In genomic region chr2:172674034-172674967, GRCh38 we compare ENCODE assay signal across 8 cellular contexts.
DNase-seq lines count a peak whose midpoint lies in the region; ATAC-seq lines count a peak whose summit lies in the region.

No MANE protein-coding gene starts in this region.

- ATAC-seq in GM21723 (IDR thresholded peaks at IDR 0.05; ENCODE audit: unreplicated experiment) (peak; percentile 81), Right ventricle myocardium superior (ENCODE audit: poor library complexity) (peak; percentile 77), GM19397 (IDR thresholded peaks at IDR 0.05; ENCODE audit: unreplicated experiment) (no peak)

- DNase-seq in activated CD8-positive, alpha-beta memory T cell treated with anti-CD3 and anti-CD28 coated beads, Interleukin-2, amount 50 U/mL, for 48 hours = peak; percentile 73
- DNase-seq in Right ventricle myocardium superior (peak; percentile 63), Kasumi-1 (lab: John Stamatoyannopoulos, UW) (no peak), hippocampal formation (lab: John Stamatoyannopoulos, UW) (no peak)
- peak; percentile 62 for DNase-seq in stimulated activated CD4-positive, alpha-beta T cell treated with anti-CD3 and anti-CD28 coated beads, Interleukin-15, amount 100 ng/mL, for 24 hours
- no peak for DNase-seq in NK-92 treated with Interleukin-12 subunit alpha and Interleukin-12 subunit beta, amount 100 ng/mL, for 24 hours (lab: John Stamatoyannopoulos, UW)

- intact Hi-C loops in Right ventricle myocardium superior (cut with DNase I) = no loop called here

Comparison
In these comparisons a context has a peak if more than half of its experiments do, and no peak if none do; other contexts are left out.
1. DNase-seq: peak in activated CD8-positive, alpha-beta memory T cell treated with anti-CD3 and anti-CD28 coated beads, Interleukin-2, amount 50 U/mL, for 48 hours (single experiment), Right ventricle myocardium superior (single experiment) and stimulated activated CD4-positive, alpha-beta T cell treated with anti-CD3 and anti-CD28 coated beads, Interleukin-15, amount 100 ng/mL, for 24 hours (single experiment); none in Kasumi-1 (0 of 2), NK-92 treated with Interleukin-12 subunit alpha and Interleukin-12 subunit beta, amount 100 ng/mL, for 24 hours (single experiment) and hippocampal formation (0 of 2).